ENCODE assay signal across 1 cellular context in the genomic region with DNA sequence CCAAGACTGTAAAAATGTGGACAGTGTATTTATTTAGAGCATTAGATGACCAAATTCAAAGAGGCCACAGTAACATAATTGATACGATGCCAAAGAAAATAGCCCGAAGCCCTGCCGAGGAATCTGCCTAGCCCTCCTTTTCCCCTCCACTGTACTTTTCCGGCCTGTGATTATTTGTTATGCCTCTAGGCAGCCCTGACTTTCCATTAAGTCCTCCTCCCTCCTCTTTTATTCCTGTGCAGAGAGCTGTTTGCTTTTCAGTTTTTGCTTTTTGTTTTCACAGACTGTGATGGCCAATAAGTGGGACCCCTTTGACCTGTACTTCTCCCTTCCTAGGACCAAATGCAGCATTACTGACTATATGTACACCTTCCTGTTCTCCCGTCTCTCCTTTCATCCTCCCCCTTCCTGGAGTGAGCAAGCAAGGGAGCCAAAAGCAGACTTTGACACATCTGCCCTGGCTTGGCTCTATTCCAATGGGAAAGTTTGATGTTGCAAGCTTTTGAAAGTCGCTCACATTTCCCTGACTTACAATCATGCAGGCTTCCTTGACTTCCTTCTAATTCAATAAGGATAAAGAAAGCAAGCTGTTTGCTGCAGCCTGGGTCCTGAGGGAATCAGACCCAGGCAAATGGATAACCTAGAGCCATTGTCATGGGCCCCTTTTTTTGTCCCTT.
A peak's percentile ranks its signal among the peaks of the same experiment; 100 is the strongest.
TF ChIP-seq lines count a peak whose summit lies in the region.

No MANE protein-coding gene starts in this region.

TF ChIP-seq in HEK293, 187 proteins besides CTCF, POLR2A, EP300 and RAD21 (continued from another document):
- TF ChIP-seq, protein P1, sequence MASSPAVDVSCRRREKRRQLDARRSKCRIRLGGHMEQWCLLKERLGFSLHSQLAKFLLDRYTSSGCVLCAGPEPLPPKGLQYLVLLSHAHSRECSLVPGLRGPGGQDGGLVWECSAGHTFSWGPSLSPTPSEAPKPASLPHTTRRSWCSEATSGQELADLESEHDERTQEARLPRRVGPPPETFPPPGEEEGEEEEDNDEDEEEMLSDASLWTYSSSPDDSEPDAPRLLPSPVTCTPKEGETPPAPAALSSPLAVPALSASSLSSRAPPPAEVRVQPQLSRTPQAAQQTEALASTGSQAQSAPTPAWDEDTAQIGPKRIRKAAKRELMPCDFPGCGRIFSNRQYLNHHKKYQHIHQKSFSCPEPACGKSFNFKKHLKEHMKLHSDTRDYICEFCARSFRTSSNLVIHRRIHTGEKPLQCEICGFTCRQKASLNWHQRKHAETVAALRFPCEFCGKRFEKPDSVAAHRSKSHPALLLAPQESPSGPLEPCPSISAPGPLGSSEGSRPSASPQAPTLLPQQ (tag by site-specific recombination; IDR thresholded peaks at IDR 0.05): peak; percentile 64; the same call in 1 of the 2 replicates
- TF ChIP-seq ZXDB (tag by site-specific recombination; IDR thresholded peaks at IDR 0.05) (peak; percentile 40; the same call in 1 of the 2 replicates), ZNF660 (tag by site-specific recombination; IDR thresholded peaks at IDR 0.05) (0 out of 2 replicates have a peak, but pooled peaks have one; percentile 8), ZNF529 (tag by site-specific recombination; IDR thresholded peaks at IDR 0.05; ENCODE audit: insufficient replicate concordance) (no peak), IKZF3 (tag by site-specific recombination; IDR thresholded peaks at IDR 0.05) (0 out of 2 replicates have a peak, but pooled peaks have one; percentile 39), ZNF629 (tag by site-specific recombination; IDR thresholded peaks at IDR 0.05) (no peak), ZNF350 (tag by site-specific recombination; IDR thresholded peaks at IDR 0.05) (no peak), ZNF366 (tag by site-specific recombination; conservative IDR thresholded peaks at IDR 0.05) (peak; percentile 66), SP7 (tag by site-specific recombination; IDR thresholded peaks at IDR 0.05) (peak; percentile 82), ZBTB48 (tag by site-specific recombination; IDR thresholded peaks at IDR 0.05) (peak; percentile 52; the same call in 1 of the 2 replicates), HOXA7 (CRISPR knock-in tag; IDR thresholded peaks at IDR 0.05; ENCODE audit: borderline replicate concordance) (no peak), ZNF768 (tag by site-specific recombination; IDR thresholded peaks at IDR 0.05) (no peak), ZBTB1 (tag by site-specific recombination; IDR thresholded peaks at IDR 0.05) (no peak), ZNF777 (tag by site-specific recombination; IDR thresholded peaks at IDR 0.05; ENCODE audit: borderline replicate concordance) (no peak), WT1 (tag by site-specific recombination; IDR thresholded peaks at IDR 0.05) (peak; percentile 73), FEZF1 (tag by site-specific recombination; IDR thresholded peaks at IDR 0.05) (peak; percentile 76), ZNF426 (tag by site-specific recombination; IDR thresholded peaks at IDR 0.05) (no peak)
- TF ChIP-seq, protein P2, sequence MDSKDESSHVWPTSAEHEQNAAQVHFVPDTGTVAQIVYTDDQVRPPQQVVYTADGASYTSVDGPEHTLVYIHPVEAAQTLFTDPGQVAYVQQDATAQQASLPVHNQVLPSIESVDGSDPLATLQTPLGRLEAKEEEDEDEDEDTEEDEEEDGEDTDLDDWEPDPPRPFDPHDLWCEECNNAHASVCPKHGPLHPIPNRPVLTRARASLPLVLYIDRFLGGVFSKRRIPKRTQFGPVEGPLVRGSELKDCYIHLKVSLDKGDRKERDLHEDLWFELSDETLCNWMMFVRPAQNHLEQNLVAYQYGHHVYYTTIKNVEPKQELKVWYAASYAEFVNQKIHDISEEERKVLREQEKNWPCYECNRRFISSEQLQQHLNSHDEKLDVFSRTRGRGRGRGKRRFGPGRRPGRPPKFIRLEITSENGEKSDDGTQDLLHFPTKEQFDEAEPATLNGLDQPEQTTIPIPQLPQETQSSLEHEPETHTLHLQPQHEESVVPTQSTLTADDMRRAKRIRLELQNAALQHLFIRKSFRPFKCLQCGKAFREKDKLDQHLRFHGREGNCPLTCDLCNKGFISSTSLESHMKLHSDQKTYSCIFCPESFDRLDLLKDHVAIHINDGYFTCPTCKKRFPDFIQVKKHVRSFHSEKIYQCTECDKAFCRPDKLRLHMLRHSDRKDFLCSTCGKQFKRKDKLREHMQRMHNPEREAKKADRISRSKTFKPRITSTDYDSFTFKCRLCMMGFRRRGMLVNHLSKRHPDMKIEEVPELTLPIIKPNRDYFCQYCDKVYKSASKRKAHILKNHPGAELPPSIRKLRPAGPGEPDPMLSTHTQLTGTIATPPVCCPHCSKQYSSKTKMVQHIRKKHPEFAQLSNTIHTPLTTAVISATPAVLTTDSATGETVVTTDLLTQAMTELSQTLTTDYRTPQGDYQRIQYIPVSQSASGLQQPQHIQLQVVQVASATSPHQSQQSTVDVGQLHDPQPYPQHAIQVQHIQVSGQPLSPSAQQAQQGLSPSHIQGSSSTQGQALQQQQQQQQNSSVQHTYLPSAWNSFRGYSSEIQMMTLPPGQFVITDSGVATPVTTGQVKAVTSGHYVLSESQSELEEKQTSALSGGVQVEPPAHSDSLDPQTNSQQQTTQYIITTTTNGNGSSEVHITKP (tag by site-specific recombination; IDR thresholded peaks at IDR 0.05): peak; percentile 50
- TF ChIP-seq, protein P3, sequence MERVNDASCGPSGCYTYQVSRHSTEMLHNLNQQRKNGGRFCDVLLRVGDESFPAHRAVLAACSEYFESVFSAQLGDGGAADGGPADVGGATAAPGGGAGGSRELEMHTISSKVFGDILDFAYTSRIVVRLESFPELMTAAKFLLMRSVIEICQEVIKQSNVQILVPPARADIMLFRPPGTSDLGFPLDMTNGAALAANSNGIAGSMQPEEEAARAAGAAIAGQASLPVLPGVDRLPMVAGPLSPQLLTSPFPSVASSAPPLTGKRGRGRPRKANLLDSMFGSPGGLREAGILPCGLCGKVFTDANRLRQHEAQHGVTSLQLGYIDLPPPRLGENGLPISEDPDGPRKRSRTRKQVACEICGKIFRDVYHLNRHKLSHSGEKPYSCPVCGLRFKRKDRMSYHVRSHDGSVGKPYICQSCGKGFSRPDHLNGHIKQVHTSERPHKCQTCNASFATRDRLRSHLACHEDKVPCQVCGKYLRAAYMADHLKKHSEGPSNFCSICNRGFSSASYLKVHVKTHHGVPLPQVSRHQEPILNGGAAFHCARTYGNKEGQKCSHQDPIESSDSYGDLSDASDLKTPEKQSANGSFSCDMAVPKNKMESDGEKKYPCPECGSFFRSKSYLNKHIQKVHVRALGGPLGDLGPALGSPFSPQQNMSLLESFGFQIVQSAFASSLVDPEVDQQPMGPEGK (tag by site-specific recombination; IDR thresholded peaks at IDR 0.05): 0 out of 2 replicates have a peak, but pooled peaks have one; percentile 42
- TF ChIP-seq, protein P4, sequence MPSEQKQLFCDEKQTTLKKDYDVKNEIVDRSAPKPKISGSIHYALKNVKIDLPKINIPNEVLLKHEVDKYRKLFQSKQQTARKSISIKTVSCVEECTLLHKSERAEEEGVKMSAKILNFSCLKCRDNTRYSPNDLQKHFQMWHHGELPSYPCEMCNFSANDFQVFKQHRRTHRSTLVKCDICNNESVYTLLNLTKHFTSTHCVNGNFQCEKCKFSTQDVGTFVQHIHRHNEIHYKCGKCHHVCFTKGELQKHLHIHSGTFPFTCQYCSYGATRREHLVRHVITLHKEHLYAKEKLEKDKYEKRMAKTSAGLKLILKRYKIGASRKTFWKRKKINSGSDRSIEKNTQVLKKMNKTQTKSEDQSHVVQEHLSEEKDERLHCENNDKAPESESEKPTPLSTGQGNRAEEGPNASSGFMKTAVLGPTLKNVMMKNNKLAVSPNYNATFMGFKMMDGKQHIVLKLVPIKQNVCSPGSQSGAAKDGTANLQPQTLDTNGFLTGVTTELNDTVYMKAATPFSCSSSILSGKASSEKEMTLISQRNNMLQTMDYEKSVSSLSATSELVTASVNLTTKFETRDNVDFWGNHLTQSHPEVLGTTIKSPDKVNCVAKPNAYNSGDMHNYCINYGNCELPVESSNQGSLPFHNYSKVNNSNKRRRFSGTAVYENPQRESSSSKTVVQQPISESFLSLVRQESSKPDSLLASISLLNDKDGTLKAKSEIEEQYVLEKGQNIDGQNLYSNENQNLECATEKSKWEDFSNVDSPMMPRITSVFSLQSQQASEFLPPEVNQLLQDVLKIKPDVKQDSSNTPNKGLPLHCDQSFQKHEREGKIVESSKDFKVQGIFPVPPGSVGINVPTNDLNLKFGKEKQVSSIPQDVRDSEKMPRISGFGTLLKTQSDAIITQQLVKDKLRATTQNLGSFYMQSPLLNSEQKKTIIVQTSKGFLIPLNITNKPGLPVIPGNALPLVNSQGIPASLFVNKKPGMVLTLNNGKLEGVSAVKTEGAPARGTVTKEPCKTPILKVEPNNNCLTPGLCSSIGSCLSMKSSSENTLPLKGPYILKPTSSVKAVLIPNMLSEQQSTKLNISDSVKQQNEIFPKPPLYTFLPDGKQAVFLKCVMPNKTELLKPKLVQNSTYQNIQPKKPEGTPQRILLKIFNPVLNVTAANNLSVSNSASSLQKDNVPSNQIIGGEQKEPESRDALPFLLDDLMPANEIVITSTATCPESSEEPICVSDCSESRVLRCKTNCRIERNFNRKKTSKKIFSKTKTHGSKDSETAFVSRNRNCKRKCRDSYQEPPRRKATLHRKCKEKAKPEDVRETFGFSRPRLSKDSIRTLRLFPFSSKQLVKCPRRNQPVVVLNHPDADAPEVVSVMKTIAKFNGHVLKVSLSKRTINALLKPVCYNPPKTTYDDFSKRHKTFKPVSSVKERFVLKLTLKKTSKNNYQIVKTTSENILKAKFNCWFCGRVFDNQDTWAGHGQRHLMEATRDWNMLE (tag by site-specific recombination; conservative IDR thresholded peaks at IDR 0.05; ENCODE audit: low read depth): 0 out of 2 replicates have a peak, but pooled peaks have one; percentile 13
- TF ChIP-seq, protein P5, sequence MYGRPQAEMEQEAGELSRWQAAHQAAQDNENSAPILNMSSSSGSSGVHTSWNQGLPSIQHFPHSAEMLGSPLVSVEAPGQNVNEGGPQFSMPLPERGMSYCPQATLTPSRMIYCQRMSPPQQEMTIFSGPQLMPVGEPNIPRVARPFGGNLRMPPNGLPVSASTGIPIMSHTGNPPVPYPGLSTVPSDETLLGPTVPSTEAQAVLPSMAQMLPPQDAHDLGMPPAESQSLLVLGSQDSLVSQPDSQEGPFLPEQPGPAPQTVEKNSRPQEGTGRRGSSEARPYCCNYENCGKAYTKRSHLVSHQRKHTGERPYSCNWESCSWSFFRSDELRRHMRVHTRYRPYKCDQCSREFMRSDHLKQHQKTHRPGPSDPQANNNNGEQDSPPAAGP (tag by site-specific recombination; IDR thresholded peaks at IDR 0.05): no peak
